13 cellular contexts compared by ENCODE assay signal in genomic region chr19:42051166-42052115, GRCh38. TPM values are rescaled to one million over a fixed set of nuclear protein-coding genes. Genes with fewer than 3 reads are reported as not detected.
DNase-seq lines count a peak whose midpoint lies in the region; ATAC-seq and TF ChIP-seq lines count a peak whose summit lies in the region.
"Had no signal": no experiment of that assay in that cellular context is flagged by ENCODE, and none has a peak within 500 bp of the region (broad histone marks: within the 10 kb centered on the region; RNA-seq: fewer than 3 reads in every experiment).

No MANE protein-coding gene starts in this region.

- TF ChIP-seq POLR2A in HCT116 (IDR thresholded peaks at IDR 0.05; ENCODE audit: borderline replicate concordance, extremely low read depth, insufficient read depth, insufficient read length): no peak

- H3K27me3 ChIP-seq in SK-N-SH (ENCODE audit: insufficient read depth) (peaks cover 10% of the 10 kb centered on the region; the same call in 1 of the 2 replicates), HCT116 (ENCODE audit: insufficient read depth, low read length) (no peaks in the 10 kb centered on the region)
- H3K27me3 ChIP-seq: gastroesophageal sphincter, SJCRH30 had no signal

- CTCF ChIA-PET in SK-N-SH (lab: Yijun Ruan, JAX) (interaction anchor here (0.8 to 1.6 kb wide), 5 partner anchors 16 to 133 kb away, joined by 3 to 8 read pairs (median 3); no protein-coding TSS in a partner anchor), HCT116 (lab: Charles Lee) (interaction anchor here (1.2 kb wide), 1 partner anchor 17 kb away, joined by 6 read pairs; no protein-coding TSS in a partner anchor)

- H2AFZ ChIP-seq in SK-N-SH (ENCODE audit: low read depth) (no peak overlapping the region), HCT116 (ENCODE audit: low read depth, low read length, poor library complexity, severe bottlenecking) (no peak overlapping the region)

- RAD21 ChIA-PET in HCT116 (lab: Charles Lee; ENCODE audit: low non-redundant PET in 1 of 2, low total read pairs in 2 of 2, uncharacterized antibody in 2 of 2, unreplicated experiment in 2 of 2): no interaction called here

- H3K9me3 Mint-ChIP-seq in activated T-cell treated with anti-CD3 and anti-CD28 coated beads, Interleukin-2, amount 50 U/mL, for 72 hours: no peaks in the 10 kb centered on the region

- H3F3A ChIP-seq in SK-N-SH (replicated peaks; ENCODE audit: insufficient read depth): no peaks in the 10 kb centered on the region

- H3K4me3 ChIP-seq in SK-N-SH (ENCODE audit: low read depth in 2 of 2, low read length in 1 of 2) (no peak overlapping the region), HCT116 (replicated peaks in 1 of 2; ENCODE audit: low read depth in 1 of 2, low read length in 2 of 2) (no peak overlapping the region)
- H3K4me3 ChIP-seq: gastroesophageal sphincter, SJCRH30 had no signal

- H3K27ac ChIP-seq in SK-N-SH (ENCODE audit: low read depth in 2 of 2, low read length in 1 of 2) (no peak overlapping the region; a peak in 1 of 4 replicates), HCT116 (ENCODE audit: low read depth, low read length) (no peak overlapping the region; the same call in 1 of the 2 replicates)
- H3K27ac ChIP-seq: gastroesophageal sphincter, SJCRH30 had no signal

- POLR2A ChIA-PET in SK-N-SH (lab: Yijun Ruan, JAX): no interaction called here
- POLR2A ChIA-PET in HCT116 (lab: Charles Lee): interaction anchor here (1.3 kb wide), 1 partner anchor 23 kb away, joined by 4 read pairs; no protein-coding TSS in a partner anchor

- intact Hi-C loops in HCT116 (cut with micrococcal nuclease): no loop called here

- H3K4me1 ChIP-seq in SK-N-SH (ENCODE audit: control insufficient read depth in 1 of 2, insufficient read depth in 2 of 2, low read depth in 1 of 2, low read length in 1 of 2) (peaks cover 0 to 22% of the 10 kb centered on the region in 2 experiments; a peak in 1 of 4 replicates), HCT116 (ENCODE audit: control insufficient read depth in 1 of 2, insufficient read depth in 2 of 2, low read length in 2 of 2) (peaks cover 5 to 19% of the 10 kb centered on the region in 2 experiments; a peak in 2 of 4 replicates)
- H3K4me1 ChIP-seq: gastroesophageal sphincter had no signal

- no peaks in the 10 kb centered on the region for H3K9me3 ChIP-seq in SK-N-SH
- no peaks in the 10 kb centered on the region for H3K9me3 ChIP-seq in HCT116 (ENCODE audit: control insufficient read depth in 1 of 2, insufficient read depth in 1 of 2, low read depth in 1 of 2, low read length in 2 of 2)
- H3K9me3 ChIP-seq: gastroesophageal sphincter, SJCRH30 had no signal

- no peak for TF ChIP-seq CTCF in SK-N-SH (IDR thresholded peaks at IDR 0.05)
- no peak for TF ChIP-seq CTCF in HCT116 (IDR thresholded peaks at IDR 0.05 in 2 of 3, conservative IDR thresholded peaks at IDR 0.05 in 1 of 3; ENCODE audit: borderline replicate concordance in 1 of 3, insufficient read depth in 1 of 3, low read depth in 2 of 3, low read length in 2 of 3)

- TF ChIP-seq RAD21 in SK-N-SH (IDR thresholded peaks at IDR 0.05; ENCODE audit: low read length): no peak
- TF ChIP-seq RAD21 in HCT116 (IDR thresholded peaks at IDR 0.05; ENCODE audit: low read depth): no peak

- H3K9ac ChIP-seq in SK-N-SH (no peak overlapping the region), HCT116 (ENCODE audit: low read length) (no peak overlapping the region)

- no peaks in the 10 kb centered on the region for H3K27me3 Mint-ChIP-seq in activated T-cell treated with anti-CD3 and anti-CD28 coated beads, Interleukin-2, amount 50 U/mL, for 72 hours (ENCODE audit: low read depth)

- H3K4me2 ChIP-seq in SK-N-SH (no peak overlapping the region), HCT116 (ENCODE audit: low read length) (peak overlapping the region; percentile 35)

- no peak for TF ChIP-seq EP300 in SK-N-SH (IDR thresholded peaks at IDR 0.05; ENCODE audit: borderline replicate concordance in 1 of 2, low read depth in 1 of 2, low read length in 1 of 2)

- peaks cover 25% of the 10 kb centered on the region for H3K4me1 Mint-ChIP-seq in activated T-cell treated with anti-CD3 and anti-CD28 coated beads, Interleukin-2, amount 50 U/mL, for 72 hours (ENCODE audit: low read depth)

- H3K27ac Mint-ChIP-seq in activated T-cell treated with anti-CD3 and anti-CD28 coated beads, Interleukin-2, amount 50 U/mL, for 72 hours: peak overlapping the region; percentile 18

- H4K20me1 ChIP-seq in SK-N-SH (ENCODE audit: insufficient read depth) (no peaks in the 10 kb centered on the region), HCT116 (ENCODE audit: insufficient read depth) (no peaks in the 10 kb centered on the region)

- no peaks in the 10 kb centered on the region for H3K36me3 ChIP-seq in SK-N-SH (replicated peaks in 1 of 2; ENCODE audit: control insufficient read depth in 1 of 2, insufficient read depth in 2 of 2, low read length in 1 of 2)
- no peaks in the 10 kb centered on the region for H3K36me3 ChIP-seq in HCT116 (ENCODE audit: control insufficient read depth in 1 of 2, insufficient read depth in 2 of 2, low read length in 2 of 2)

- H3K36me3 Mint-ChIP-seq in activated T-cell treated with anti-CD3 and anti-CD28 coated beads, Interleukin-2, amount 50 U/mL, for 72 hours (ENCODE audit: insufficient read depth in 2 of 2): no peaks in the 10 kb centered on the region

- H3K4me3 Mint-ChIP-seq in activated T-cell treated with anti-CD3 and anti-CD28 coated beads, Interleukin-2, amount 50 U/mL, for 72 hours: peak overlapping the region; percentile 4 to 68

- DNase-seq in SK-N-SH (no peak), HCT116 (ENCODE audit: low read depth, low spot score) (no peak), renal cortical epithelial cell (ENCODE audit: low read depth) (peak; percentile 78), MV-4-11 (lab: John Stamatoyannopoulos, UW) (no peak)
- peak; percentile 71 to 82 for DNase-seq in activated T-cell treated with anti-CD3 and anti-CD28 coated beads, Interleukin-2, amount 50 U/mL, for 72 hours
- DNase-seq: mesenchymal stem cell, NCI-H1930, right cardiac atrium had no signal

- BruUV-seq in HCT116 (replicated peaks; lab: Mats Ljungman, UMichigan): no TSS peak

- 88% methylated on average over 12 of the region's 14 CpGs for WGBS in SK-N-SH (ENCODE audit: low lambda C conversion rate)

- H3K9me2 ChIP-seq in SK-N-SH (no peaks in the 10 kb centered on the region), HCT116 (ENCODE audit: insufficient read depth) (no peaks in the 10 kb centered on the region)

- H3K79me2 ChIP-seq in SK-N-SH (ENCODE audit: insufficient read depth): no peaks in the 10 kb centered on the region
- no peaks in the 10 kb centered on the region for H3K79me2 ChIP-seq in HCT116 (ENCODE audit: insufficient read depth, low read length)

- ATAC-seq in SK-N-SH treated with all-trans-retinoic acid at 6 μM for 48 hours (no peak), HCT116 (peak; percentile 83), GM19035 (IDR thresholded peaks at IDR 0.05; ENCODE audit: unreplicated experiment) (no peak), HG02870 (IDR thresholded peaks at IDR 0.05; ENCODE audit: unreplicated experiment) (no peak)
- peak; percentile 96 to 98 for ATAC-seq in activated T-cell treated with anti-CD3 and anti-CD28 coated beads, Interleukin-2, amount 50 U/mL, for 72 hours (replicated peaks in 1 of 2)
- ATAC-seq: gastroesophageal sphincter had no signal

TF ChIP-seq in SK-N-SH treated with all-trans-retinoic acid at 6 μM for 48 hours, 23 proteins besides CTCF, POLR2A, EP300 and RAD21:
- peak; percentile 95 for TF ChIP-seq ZFP3 (CRISPR knock-in tag; IDR thresholded peaks at IDR 0.05)
- TF ChIP-seq OSR1 (CRISPR knock-in tag; IDR thresholded peaks at IDR 0.05): no peak
TF ChIP-seq in SK-N-SH treated with all-trans-retinoic acid at 6 μM for 48 hours: peak in this region for 1.

TF ChIP-seq in SK-N-SH, 30 proteins besides CTCF, POLR2A, EP300 and RAD21:
- TF ChIP-seq MEF2A (IDR thresholded peaks at IDR 0.05; ENCODE audit: borderline replicate concordance, low read depth): no peak
- no peak for TF ChIP-seq TCF12 (IDR thresholded peaks at IDR 0.05)
- no peak for TF ChIP-seq SMC3 (IDR thresholded peaks at IDR 0.05; ENCODE audit: low read depth, low read length)
- no peak for TF ChIP-seq MXI1 (IDR thresholded peaks at IDR 0.05; ENCODE audit: low read depth, low read length)
- TF ChIP-seq EZH2phosphoT487 (IDR thresholded peaks at IDR 0.05; ENCODE audit: borderline replicate concordance, low read depth): no peak
- TF ChIP-seq TEAD4 (IDR thresholded peaks at IDR 0.05; ENCODE audit: borderline replicate concordance, insufficient read depth): no peak

TF ChIP-seq in HCT116, 20 proteins besides CTCF, POLR2A, EP300 and RAD21 (continues in another document):
- TF ChIP-seq SP1 (IDR thresholded peaks at IDR 0.05; ENCODE audit: low read depth) (no peak), FOSL1 (IDR thresholded peaks at IDR 0.05; ENCODE audit: low read depth) (0 out of 2 replicates have a peak, but pooled peaks have one; percentile 27), ATF3 (IDR thresholded peaks at IDR 0.05) (no peak), MAX (IDR thresholded peaks at IDR 0.05) (no peak)

RNA-seq across cellular contexts. Expression of gene GRIK5, which starts 18.6 kb away (rescaled TPM):
- polyA plus RNA-seq in SK-N-SH (2012; rRNA removed): 0.71 and 2.4 TPM in 2 replicates
- polyA plus RNA-seq in SK-N-SH (2012; cell fraction: cytosol; rRNA removed): 0.85 and 1.7 TPM in 2 replicates
- 3.7 and 4.4 TPM in 2 replicates for polyA plus RNA-seq in SK-N-SH (2012; cell fraction: nucleus; rRNA removed)
- 1.7 TPM for total RNA-seq in HCT116 (2021; ENCODE audit: unreplicated experiment)
- polyA plus RNA-seq in HCT116 (2012): 1.4 and 1.5 TPM in 2 replicates
- total RNA-seq in activated T-cell treated with anti-CD3 and anti-CD28 coated beads, Interleukin-2, amount 50 U/mL, for 72 hours: 1 to 10 TPM; 1.1 to 3.8 TPM
- 1.2 and 27.0 TPM in 2 replicates for total RNA-seq in renal cortical epithelial cell

RNA-seq across cellular contexts. Expression of gene ZNF574, which starts 24.5 kb away (rescaled TPM):
- 6.9 and 8.5 TPM in 2 replicates for polyA plus RNA-seq in SK-N-SH (2012; rRNA removed)
- polyA plus RNA-seq in SK-N-SH (2012; cell fraction: cytosol; rRNA removed): 2.4 and 4.9 TPM in 2 replicates
- polyA plus RNA-seq in SK-N-SH (2012; cell fraction: nucleus; rRNA removed): 6.9 and 7.4 TPM in 2 replicates
- total RNA-seq in HCT116 (2021; ENCODE audit: unreplicated experiment): 24.6 TPM
- 22.3 and 25.0 TPM in 2 replicates for polyA plus RNA-seq in HCT116 (2012)
- 10 to 100 TPM; 11.5 to 12.2 TPM for total RNA-seq in activated T-cell treated with anti-CD3 and anti-CD28 coated beads, Interleukin-2, amount 50 U/mL, for 72 hours
- 9.6 and 20.5 TPM in 2 replicates for total RNA-seq in renal cortical epithelial cell

RNA-seq across cellular contexts. Expression of gene ATP1A3, which starts 57.4 kb away (rescaled TPM):
- 0.75 and 0.77 TPM in 2 replicates for polyA plus RNA-seq in SK-N-SH (2012; rRNA removed)
- 0.80 and 1.9 TPM in 2 replicates for polyA plus RNA-seq in SK-N-SH (2012; cell fraction: cytosol; rRNA removed)
- 0.95 and 1.7 TPM in 2 replicates for polyA plus RNA-seq in SK-N-SH (2012; cell fraction: nucleus; rRNA removed)
- total RNA-seq in HCT116 (2021; ENCODE audit: unreplicated experiment): 34.7 TPM
- polyA plus RNA-seq in HCT116 (2012): 30.8 and 34.9 TPM in 2 replicates
- total RNA-seq in activated T-cell treated with anti-CD3 and anti-CD28 coated beads, Interleukin-2, amount 50 U/mL, for 72 hours: 1 to 10 TPM; 4.3 to 6.2 TPM
- total RNA-seq in renal cortical epithelial cell: 0.05 and 0.17 TPM in 2 replicates

Comparison
In these comparisons a context has a peak if more than half of its experiments do, and no peak if none do; other contexts are left out.
1. ATAC-seq: peak in HCT116 (single experiment) and activated T-cell treated with anti-CD3 and anti-CD28 coated beads, Interleukin-2, amount 50 U/mL, for 72 hours (2 of 2); none in SK-N-SH treated with all-trans-retinoic acid at 6 μM for 48 hours (single experiment), GM19035 (single experiment) and HG02870 (single experiment).
2. DNase-seq: peak in activated T-cell treated with anti-CD3 and anti-CD28 coated beads, Interleukin-2, amount 50 U/mL, for 72 hours (2 of 2) and renal cortical epithelial cell (single experiment); none in SK-N-SH (single experiment), HCT116 (single experiment) and MV-4-11 (single experiment).